ENCODE assay signal across 8 cellular contexts in the genomic region with DNA sequence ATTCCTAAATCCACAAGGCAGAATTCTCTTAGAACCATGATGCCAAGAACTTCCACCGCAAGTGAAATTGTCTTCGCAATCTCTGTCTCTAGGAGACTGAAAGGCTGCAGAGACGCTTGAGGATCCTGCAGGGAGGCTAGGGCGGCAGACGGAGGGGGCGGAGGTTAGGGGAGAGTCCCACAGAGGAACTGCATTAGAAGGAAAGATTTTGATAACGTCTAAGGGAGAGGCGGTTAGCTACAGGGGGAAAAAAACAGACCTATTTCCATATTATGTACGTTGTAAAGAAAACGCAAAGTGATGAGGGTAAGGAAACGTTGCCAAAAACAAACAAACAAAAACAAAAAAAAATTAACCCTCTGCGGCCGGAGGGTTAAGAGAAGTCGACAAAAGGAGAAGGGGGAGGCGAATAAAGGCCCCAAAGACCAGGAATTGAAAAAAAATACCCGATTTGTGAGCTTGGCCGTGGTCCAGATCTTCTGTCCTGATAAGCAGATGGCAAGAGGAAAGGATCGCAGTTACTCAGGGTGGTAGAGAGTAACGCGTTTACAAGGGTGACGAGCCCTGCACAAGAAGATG. TPM values are rescaled to one million over a fixed set of nuclear protein-coding genes. Genes with fewer than 3 reads are reported as not detected.
DNase-seq lines count a peak whose midpoint lies in the region; ATAC-seq and TF ChIP-seq lines count a peak whose summit lies in the region.

No MANE protein-coding gene starts in this region.

- peak overlapping the region in 1 of 2 experiments; percentile 97 for H3K14ac ChIP-seq in mesenchymal stem cell (ENCODE audit: low read length in 2 of 2)

- H3K23ac ChIP-seq in mesenchymal stem cell (ENCODE audit: low read length in 2 of 2): peak overlapping the region in 1 of 2 experiments; percentile 93

- ATAC-seq in GM18519 (IDR thresholded peaks at IDR 0.05; ENCODE audit: low FRiP score, unreplicated experiment) (peak; percentile 14), HG03064 (IDR thresholded peaks at IDR 0.05; ENCODE audit: low read depth, unreplicated experiment) (peak; percentile 21)
- peak; percentile 51 for ATAC-seq in activated CD8-positive, alpha-beta T cell treated with anti-CD3 and anti-CD28 coated beads for 36 hours
- ATAC-seq in effector memory CD8-positive, alpha-beta T cell (replicated peaks): peak; percentile 44

- peak overlapping the region; percentile 5 to 91 for H3K4ac ChIP-seq in mesenchymal stem cell (ENCODE audit: low read depth in 1 of 2, low read length in 2 of 2)

- H3K9me3 Mint-ChIP-seq in activated CD8-positive, alpha-beta T cell treated with anti-CD3 and anti-CD28 coated beads for 36 hours: peaks cover 12% of the 10 kb centered on the region
- H3K9me3 Mint-ChIP-seq in effector memory CD8-positive, alpha-beta T cell: peaks cover 0 to 4% of the 10 kb centered on the region in 2 donors

- H3K4me3 Mint-ChIP-seq in activated CD8-positive, alpha-beta T cell treated with anti-CD3 and anti-CD28 coated beads for 36 hours: no peak overlapping the region
- H3K4me3 Mint-ChIP-seq in effector memory CD8-positive, alpha-beta T cell: no peak overlapping the region

- under 1% methylated on average over 16 of the region's 21 CpGs for WGBS in mesenchymal stem cell

- peak overlapping the region; percentile 86 for H3K27ac ChIP-seq in mesenchymal stem cell (ENCODE audit: low read length, poor library complexity, severe bottlenecking)

- H2BK5ac ChIP-seq in mesenchymal stem cell (ENCODE audit: low read depth, low read length, poor library complexity, severe bottlenecking): no peak overlapping the region

- H3K27me3 Mint-ChIP-seq in activated CD8-positive, alpha-beta T cell treated with anti-CD3 and anti-CD28 coated beads for 36 hours: no peaks in the 10 kb centered on the region
- H3K27me3 Mint-ChIP-seq in effector memory CD8-positive, alpha-beta T cell: no peaks in the 10 kb centered on the region

- H3K79me1 ChIP-seq in mesenchymal stem cell (replicated peaks; ENCODE audit: low read length, poor library complexity, severe bottlenecking): no peaks in the 10 kb centered on the region

- peak overlapping the region; percentile 76 for H3K4me2 ChIP-seq in mesenchymal stem cell (ENCODE audit: low read length, poor library complexity, severe bottlenecking)

- H2BK12ac ChIP-seq in mesenchymal stem cell (ENCODE audit: low read length in 2 of 2): peak overlapping the region in 1 of 2 experiments; percentile 88

- peak overlapping the region; percentile 26 to 93 for H3K18ac ChIP-seq in mesenchymal stem cell (ENCODE audit: low read depth in 1 of 2, low read length in 2 of 2)

- DNase-seq in AG04449 (ENCODE audit: low read depth, low spot score) (no peak), NCI-H446 (lab: John Stamatoyannopoulos, UW) (peak; percentile 75 to 78), mesenchymal stem cell (peak; percentile 79)
- peak; percentile 81 for DNase-seq in activated CD8-positive, alpha-beta T cell treated with anti-CD3 and anti-CD28 coated beads for 36 hours
- peak; percentile 50 to 61 (median 54) for DNase-seq in effector memory CD8-positive, alpha-beta T cell
- DNase-seq in stimulated activated CD8-positive, alpha-beta memory T cell treated with anti-CD3 and anti-CD28 coated beads, Interleukin-15, amount 100 ng/mL, for 48 hours (ENCODE audit: low read depth in 2 of 2): peak; percentile 18 to 34

- H3K4me1 ChIP-seq in mesenchymal stem cell (ENCODE audit: control insufficient read depth, insufficient read depth, low read depth, low read length): peaks cover 5% of the 10 kb centered on the region

- H3K36me3 Mint-ChIP-seq in activated CD8-positive, alpha-beta T cell treated with anti-CD3 and anti-CD28 coated beads for 36 hours (ENCODE audit: low read depth): peaks cover 22% of the 10 kb centered on the region
- peaks cover 8% of the 10 kb centered on the region for H3K36me3 Mint-ChIP-seq in effector memory CD8-positive, alpha-beta T cell (ENCODE audit: insufficient read depth)

- intact Hi-C loops in activated CD8-positive, alpha-beta T cell treated with anti-CD3 and anti-CD28 coated beads for 36 hours (cut with micrococcal nuclease): loop anchor here (2.0 to 5.0 kb wide), 4 partner anchors 64 to 291 kb away; a partner anchor contains a TSS

- no peaks in the 10 kb centered on the region for H3K27me3 ChIP-seq in mesenchymal stem cell (ENCODE audit: control insufficient read depth in 1 of 2, insufficient read depth in 1 of 2, low read length in 2 of 2)

- H3K36me3 ChIP-seq in mesenchymal stem cell (ENCODE audit: control insufficient read depth in 1 of 2, insufficient read depth in 2 of 2, low read depth in 1 of 2, low read length in 2 of 2): no peaks in the 10 kb centered on the region

- H4K91ac ChIP-seq in mesenchymal stem cell (ENCODE audit: low read length): no peak overlapping the region

- H4K8ac ChIP-seq in mesenchymal stem cell (ENCODE audit: low read length): peak overlapping the region; percentile 2

- POLR2A ChIA-PET in AG04449 (lab: Yijun Ruan, JAX): interaction anchor here (0.7 to 1.6 kb wide), 4 partner anchors 16 to 63 kb away, joined by 3 to 5 read pairs (median 4); no protein-coding TSS in a partner anchor
- POLR2A ChIA-PET in activated CD8-positive, alpha-beta T cell treated with anti-CD3 and anti-CD28 coated beads for 36 hours (lab: Charles Lee): interaction anchor here (0.6 to 4.1 kb wide), 9 partner anchors 8 to 250 kb away, joined by 3 to 21 read pairs (median 4); a partner anchor contains a TSS

- TF ChIP-seq CTCF in AG04449 (IDR thresholded peaks at IDR 0.05; ENCODE audit: insufficient read depth, low read length, missing control alignments): no peak
- no peak for TF ChIP-seq CTCF in activated CD8-positive, alpha-beta T cell treated with anti-CD3 and anti-CD28 coated beads for 36 hours (IDR thresholded peaks at IDR 0.05)

- H2AFZ ChIP-seq in mesenchymal stem cell (ENCODE audit: low read depth, low read length): peak overlapping the region; percentile 91

- H3K9ac ChIP-seq in mesenchymal stem cell (ENCODE audit: low read length): peak overlapping the region; percentile 94

- H2BK120ac ChIP-seq in mesenchymal stem cell (ENCODE audit: low read depth, low read length): no peak overlapping the region

- H3K9me3 ChIP-seq in mesenchymal stem cell (ENCODE audit: control insufficient read depth, low read length): no peaks in the 10 kb centered on the region

- H3K4me3 ChIP-seq in AG04449 (ENCODE audit: low read depth, low read length) (peak overlapping the region; percentile 93), mesenchymal stem cell (ENCODE audit: insufficient read depth in 1 of 2, low read depth in 1 of 2, low read length in 2 of 2) (peak overlapping the region; percentile 85 to 92)

- CTCF ChIA-PET in AG04449 (lab: Yijun Ruan, JAX): interaction anchor here (5.2 kb wide), 1 partner anchor 47 kb away, joined by 26 read pairs; no protein-coding TSS in a partner anchor
- CTCF ChIA-PET in activated CD8-positive, alpha-beta T cell treated with anti-CD3 and anti-CD28 coated beads for 36 hours (lab: Charles Lee): no interaction called here

- H2AK5ac ChIP-seq in mesenchymal stem cell (ENCODE audit: low read length, severe bottlenecking): no peak overlapping the region

- H3K27ac Mint-ChIP-seq in activated CD8-positive, alpha-beta T cell treated with anti-CD3 and anti-CD28 coated beads for 36 hours: no peak overlapping the region
- no peak overlapping the region for H3K27ac Mint-ChIP-seq in effector memory CD8-positive, alpha-beta T cell

- no peak overlapping the region for H2BK15ac ChIP-seq in mesenchymal stem cell (ENCODE audit: low read depth, poor library complexity, severe bottlenecking)

- peaks cover 57% of the 10 kb centered on the region for H3K4me1 Mint-ChIP-seq in activated CD8-positive, alpha-beta T cell treated with anti-CD3 and anti-CD28 coated beads for 36 hours (ENCODE audit: low read depth)
- H3K4me1 Mint-ChIP-seq in effector memory CD8-positive, alpha-beta T cell (ENCODE audit: low read depth in 2 of 2): peaks cover 27 to 37% of the 10 kb centered on the region in 2 donors

RNA-seq across cellular contexts. Expression of a gene that starts 0.5 kb away (rescaled TPM):
- 10 to 100 TPM; 10.9 to 11.1 TPM for total RNA-seq in activated CD8-positive, alpha-beta T cell treated with anti-CD3 and anti-CD28 coated beads for 36 hours
- 5.4 TPM for polyA plus RNA-seq in mesenchymal stem cell (2013, experiment 1 of 2)
- 6.1 TPM for polyA plus RNA-seq in mesenchymal stem cell (2013, experiment 2 of 2)

RNA-seq across cellular contexts. Expression of a gene that starts 0.8 kb away (rescaled TPM):
- 1 to 10 TPM; 5.5 to 7.9 TPM for total RNA-seq in activated CD8-positive, alpha-beta T cell treated with anti-CD3 and anti-CD28 coated beads for 36 hours
- 11.2 TPM for polyA plus RNA-seq in mesenchymal stem cell (2013, experiment 1 of 2)
- polyA plus RNA-seq in mesenchymal stem cell (2013, experiment 2 of 2): 12.5 TPM
